Comparison of ENCODE assay signal across 3 cellular contexts in the genomic region with DNA sequence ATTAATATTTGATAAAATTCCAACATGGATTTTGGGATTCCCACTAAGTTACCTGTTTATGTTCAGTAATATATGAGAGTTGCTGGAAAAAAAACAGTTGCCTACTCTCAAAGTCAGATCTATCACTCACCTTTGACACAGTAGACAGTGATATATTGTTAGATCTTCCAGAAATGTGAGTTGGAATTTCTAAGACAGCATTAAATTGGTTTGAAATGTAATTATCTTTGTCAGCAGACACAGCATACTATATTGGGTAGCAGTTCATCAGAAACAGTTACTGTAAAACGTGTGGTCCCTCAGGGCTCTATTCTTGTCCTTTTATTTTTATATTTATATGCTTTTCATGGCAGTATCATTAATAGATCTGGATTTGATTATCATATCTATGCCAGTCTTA.
"Had no signal": no experiment of that assay in that cellular context is flagged by ENCODE, and none has a peak within 500 bp of the region (broad histone marks: within the 10 kb centered on the region; RNA-seq: fewer than 3 reads in every experiment).

No MANE protein-coding gene starts in this region.

- ATAC-seq: GM12878 had no signal

- H3K4me3 ChIP-seq: GM12878 had no signal

- DNase-seq: GDM1, GF-D8 had no signal
